In genomic region chr12:47071241-47071852, GRCh38 we compare ENCODE assay signal across 8 cellular contexts. TPM values are rescaled to one million over a fixed set of nuclear protein-coding genes. Genes with fewer than 3 reads are reported as not detected.
DNase-seq lines count a peak whose midpoint lies in the region; ATAC-seq, FAIRE-seq and TF ChIP-seq lines count a peak whose summit lies in the region.

No MANE protein-coding gene starts in this region.

- WGBS in GM12878 (ENCODE audit: insufficient coverage, insufficient replicate concordance, low lambda C conversion rate, missing lambda C conversion rate), result 39% methylated on average over 5 of the region's 5 CpGs

- CTCF ChIA-PET in GM12878 (lab: Yijun Ruan, JAX), result interaction anchor here (0.7 to 3.1 kb wide), 26 partner anchors 9 to 337 kb away, joined by 3 to 38 read pairs (median 4); no protein-coding TSS in a partner anchor

- TF ChIP-seq CTCF in GM12878 (IDR thresholded peaks at IDR 0.05 in 2 of 3, conservative IDR thresholded peaks at IDR 0.05 in 1 of 3; ENCODE audit: control insufficient read depth in 2 of 3, extremely low read depth in 1 of 3, insufficient read depth in 1 of 3, low read depth in 3 of 3, low read length in 3 of 3), result peak; percentile 43 to 45 (median 44); a peak in 5 of 6 replicates
- TF ChIP-seq CTCF in nephron progenitor cell (IDR thresholded peaks at IDR 0.05), result peak; percentile 47

- H3K27ac ChIP-seq in GM12878 (ENCODE audit: control insufficient read depth, insufficient read depth), result no peak overlapping the region

- H3K36me3 ChIP-seq in GM12878 (ENCODE audit: control insufficient read depth in 2 of 2, insufficient read depth in 2 of 2, low read length in 1 of 2), result no peaks in the 10 kb centered on the region

- SMC1A ChIA-PET in GM12878 (lab: Charles Lee; ENCODE audit: uncharacterized antibody, unreplicated experiment), result interaction anchor here (0.6 to 2.5 kb wide), 10 partner anchors 10 to 337 kb away, joined by 3 to 21 read pairs (median 4); no protein-coding TSS in a partner anchor

- no peak for ATAC-seq in GM12878
- ATAC-seq in GM21367 (IDR thresholded peaks at IDR 0.05; ENCODE audit: unreplicated experiment), result no peak
- ATAC-seq in GM19324 (IDR thresholded peaks at IDR 0.05; ENCODE audit: low FRiP score, unreplicated experiment), result no peak
- ATAC-seq in HG02759 (IDR thresholded peaks at IDR 0.05; ENCODE audit: unreplicated experiment), result no peak
- ATAC-seq in GM21717 (IDR thresholded peaks at IDR 0.05; ENCODE audit: unreplicated experiment), result no peak

- RAD21 ChIA-PET in GM12878 (lab: Charles Lee; ENCODE audit: unreplicated experiment), result interaction anchor here (0.8 to 2.0 kb wide), 6 partner anchors 39 to 239 kb away, joined by 3 to 10 read pairs (median 4); no protein-coding TSS in a partner anchor

- no peak overlapping the region for H3K9ac ChIP-seq in GM12878 (ENCODE audit: control insufficient read depth, insufficient read depth, low read length)

- H3K4me1 ChIP-seq in GM12878 (ENCODE audit: control insufficient read depth, insufficient read depth, low read length), result no peaks in the 10 kb centered on the region

- H3K27me3 Mint-ChIP-seq in nephron progenitor cell (ENCODE audit: low read depth, poor library complexity), result peaks cover 7% of the 10 kb centered on the region

- H4K20me1 ChIP-seq in GM12878 (ENCODE audit: control insufficient read depth, insufficient read depth), result no peaks in the 10 kb centered on the region

- H3K4me3 ChIP-seq in GM12878, result no peak overlapping the region

- no peaks in the 10 kb centered on the region for H3K9me3 ChIP-seq in GM12878 (replicated peaks; ENCODE audit: control insufficient read depth, insufficient read depth, low read length)

- H3K27ac Mint-ChIP-seq in nephron progenitor cell, result no peak overlapping the region

- no peaks in the 10 kb centered on the region for H3K79me2 ChIP-seq in GM12878 (ENCODE audit: control insufficient read depth, insufficient read depth, low read length)

- no peaks in the 10 kb centered on the region for H3K36me3 Mint-ChIP-seq in nephron progenitor cell (ENCODE audit: low read depth)

- TF ChIP-seq RAD21 in GM12878 (IDR thresholded peaks at IDR 0.05; ENCODE audit: insufficient read depth, low read depth, low read length), result peak; percentile 22; the same call in 1 of the 2 replicates

- in situ Hi-C loops in GM12878 (cut with MboI), result no loop called here

- peaks cover 20% of the 10 kb centered on the region for H3K4me1 Mint-ChIP-seq in nephron progenitor cell

- no peaks in the 10 kb centered on the region for H3K9me3 Mint-ChIP-seq in nephron progenitor cell

- H3K4me3 Mint-ChIP-seq in nephron progenitor cell, result no peak overlapping the region

- no peaks in the 10 kb centered on the region; a peak in 1 of 4 replicates for H3K27me3 ChIP-seq in GM12878 (replicated peaks in 1 of 2; ENCODE audit: control insufficient read depth in 2 of 2, insufficient read depth in 2 of 2, low read length in 1 of 2)

- FAIRE-seq in G401.6 (lab: Jason Lieb, UNC) (peak; percentile 90), GM12878 (lab: Jason Lieb, UNC) (no peak)

- POLR2A ChIA-PET in GM12878 (lab: Charles Lee), result no interaction called here

- H2AFZ ChIP-seq in GM12878 (ENCODE audit: control insufficient read depth, low read depth, low read length), result no peak overlapping the region

- BruUV-seq in GM12878 (replicated peaks; lab: Mats Ljungman, UMichigan), result no TSS peak

- intact Hi-C loops in GM12878 (cut with micrococcal nuclease; ENCODE audit: unreplicated experiment), result no loop called here

- no peak overlapping the region for H3K4me2 ChIP-seq in GM12878 (ENCODE audit: control insufficient read depth, insufficient read depth)

- TF ChIP-seq EP300 in GM12878 (IDR thresholded peaks at IDR 0.05; ENCODE audit: borderline replicate concordance in 1 of 2, control insufficient read depth in 1 of 2, low read depth in 2 of 2, low read length in 2 of 2), result no peak

- DNase-seq in M059J (ENCODE audit: low read depth), result peak; percentile 45
- DNase-seq in GM12878 (ENCODE audit: low read depth, low spot score), result no peak
- no peak for DNase-seq in nephron progenitor cell

- TF ChIP-seq POLR2A in GM12878 (IDR thresholded peaks at IDR 0.05; ENCODE audit: low read depth, low read length), result no peak

TF ChIP-seq in GM12878, 131 proteins besides CTCF, POLR2A, EP300 and RAD21:
- TF ChIP-seq SMC3 (IDR thresholded peaks at IDR 0.05; ENCODE audit: borderline replicate concordance, low read length), result peak; percentile 27; the same call in 1 of the 2 replicates
- TF ChIP-seq ZNF24 (IDR thresholded peaks at IDR 0.05), result no peak
- TF ChIP-seq POLR2AphosphoS2 (IDR thresholded peaks at IDR 0.05; ENCODE audit: low read depth, low read length), result no peak
TF ChIP-seq in GM12878: peak in this region for 1.

RNA-seq across cellular contexts. Expression of gene PCED1B, which starts 8.1 kb away (rescaled TPM):
- total RNA-seq in M059J (2014; rRNA removed; shearing (Covaris generic)), result 2.8 and 4.5 TPM in 2 replicates
- total RNA-seq in GM12878 (2013; cell fraction: nucleolus; rRNA removed), result 0.59 and 0.81 TPM in 2 replicates
- total RNA-seq in GM12878 (2014; rRNA removed) (2.2 and 4.2 TPM in 2 replicates), GM12878 (2014; rRNA removed; fragmentation: Illumina TruSeq; extraction: Trizol) (2.2 and 2.3 TPM in 2 replicates), GM12878 (2021) (8.5 and 8.8 TPM in 2 replicates)
- 0.66 TPM for polyA plus RNA-seq in GM12878 (2011; ENCODE audit: low read depth)
- polyA plus RNA-seq in GM12878 (2011; rRNA removed) (0.49 and 1.7 TPM in 2 replicates), GM12878 (2014; fragmentation: Illumina TruSeq; extraction: Trizol) (2.8 and 5.2 TPM in 2 replicates), GM12878 (2014; fragmentation: Nextera tagmentation; extraction: Ambion mirVana) (1 to 10 TPM in 1 of 2 experiments, under 1 TPM in 1; 0.80 to 1.8 TPM), GM12878 (2014; rRNA removed) (4.9 and 5.4 TPM in 2 replicates), GM12878 (2016; fragmentation: Nextera tagmentation; extraction: Ambion mirVana) (1 to 10 TPM; 2.8 to 3.3 TPM)
- polyA plus RNA-seq in GM12878 (2011; cell fraction: cytosol; rRNA removed), result 1.5 and 2.2 TPM in 2 replicates
- 1.8 and 2.5 TPM in 2 replicates for polyA plus RNA-seq in GM12878 (2011; cell fraction: nucleus; rRNA removed)
- polyA plus RNA-seq in GM12878 (2012), result 1.8 and 2.1 TPM in 2 replicates
- polyA minus RNA-seq in GM12878 (2011; rRNA and poly(A)+ RNA removed), result 0.88 and 1.2 TPM in 2 replicates
- polyA minus RNA-seq in GM12878 (2011; cell fraction: cytosol; rRNA and poly(A)+ RNA removed), result 1.4 TPM in 1 of 2 replicates, not detected in the other
- polyA minus RNA-seq in GM12878 (2011; cell fraction: nucleus; rRNA and poly(A)+ RNA removed), result 0.24 and 1.1 TPM in 2 replicates

RNA-seq across cellular contexts. Expression of gene AMIGO2, which starts 8.4 kb away (rescaled TPM):
- 26.1 and 37.5 TPM in 2 replicates for total RNA-seq in M059J (2014; rRNA removed; shearing (Covaris generic))
- not detected in 2 replicates for total RNA-seq in GM12878 (2013; cell fraction: nucleolus; rRNA removed)
- total RNA-seq in GM12878 (2014; rRNA removed) (not detected in 2 replicates), GM12878 (2014; rRNA removed; fragmentation: Illumina TruSeq; extraction: Trizol) (not detected in 2 replicates), GM12878 (2021) (0.08 and 0.15 TPM in 2 replicates)
- polyA plus RNA-seq in GM12878 (2011; ENCODE audit: low read depth), result not detected
- polyA plus RNA-seq in GM12878 (2011; rRNA removed) (0.11 and 0.20 TPM in 2 replicates), GM12878 (2014; fragmentation: Illumina TruSeq; extraction: Trizol) (not detected in 2 replicates), GM12878 (2014; fragmentation: Nextera tagmentation; extraction: Ambion mirVana) (not detected), GM12878 (2014; rRNA removed) (0.03 TPM in 2 replicates), GM12878 (2016; fragmentation: Nextera tagmentation; extraction: Ambion mirVana) (not detected)
- 0.06 and 0.07 TPM in 2 replicates for polyA plus RNA-seq in GM12878 (2011; cell fraction: cytosol; rRNA removed)
- polyA plus RNA-seq in GM12878 (2011; cell fraction: nucleus; rRNA removed), result 0.10 and 0.18 TPM in 2 replicates
- not detected in 2 replicates for polyA plus RNA-seq in GM12878 (2012)
- not detected in 2 replicates for polyA minus RNA-seq in GM12878 (2011; rRNA and poly(A)+ RNA removed)
- 0.42 TPM in 1 of 2 replicates, not detected in the other for polyA minus RNA-seq in GM12878 (2011; cell fraction: cytosol; rRNA and poly(A)+ RNA removed)
- polyA minus RNA-seq in GM12878 (2011; cell fraction: nucleus; rRNA and poly(A)+ RNA removed), result 0.19 TPM in 1 of 2 replicates, not detected in the other

Comparison
In these comparisons a context has a peak if more than half of its experiments do, and no peak if none do; other contexts are left out.
1. RNA of gene AMIGO2, which starts 8.4 kb away (total RNA-seq): 26.1 to 37.5 TPM in M059J; 0.08 to 0.15 TPM in GM12878; every median in the first group is over 10 times any median in the second.